ENCODE assay signal across 2 cellular contexts in genomic region chr9:37061763-37062162, GRCh38.
TF ChIP-seq lines count a peak whose summit lies in the region.

No MANE protein-coding gene starts in this region.

TF ChIP-seq in IMR-90, 13 proteins besides CTCF, POLR2A, EP300 and RAD21:
- TF ChIP-seq RCOR1 (IDR thresholded peaks at IDR 0.05; ENCODE audit: insufficient replicate concordance, low read length) (no peak), NFE2L2 (IDR thresholded peaks at IDR 0.05; ENCODE audit: low read depth, low read length) (peak; percentile 19; the same call in 1 of the 2 replicates)

TF ChIP-seq in HepG2, 621 proteins besides CTCF, POLR2A, EP300 and RAD21:
- no peak for TF ChIP-seq CHD2 (IDR thresholded peaks at IDR 0.05; ENCODE audit: low read depth, low read length)
- TF ChIP-seq TBP (CRISPR knock-in tag; IDR thresholded peaks at IDR 0.05): no peak
- TF ChIP-seq FOXP4 (CRISPR knock-in tag; IDR thresholded peaks at IDR 0.05): no peak
- 0 out of 4 replicates have a peak, but pooled peaks of 1 of the 2 experiments have one; percentile 4 for TF ChIP-seq MAFK (conservative IDR thresholded peaks at IDR 0.05 in 1 of 2, IDR thresholded peaks at IDR 0.05 in 1 of 2; ENCODE audit: low read length in 2 of 2)
- no peak for TF ChIP-seq AHR (CRISPR knock-in tag; IDR thresholded peaks at IDR 0.05)
- peak; percentile 40; the same call in 1 of the 2 replicates for TF ChIP-seq FOSL2 (CRISPR knock-in tag; IDR thresholded peaks at IDR 0.05)
- no peak for TF ChIP-seq ZNF251 (CRISPR knock-in tag; IDR thresholded peaks at IDR 0.05)
- TF ChIP-seq NFE2L2 (IDR thresholded peaks at IDR 0.05; ENCODE audit: low read length): peak; percentile 61; the same call in 1 of the 2 replicates
- TF ChIP-seq POLR2AphosphoS2 (IDR thresholded peaks at IDR 0.05; ENCODE audit: low read depth, low read length): no peak
- TF ChIP-seq NFE2 (CRISPR knock-in tag; IDR thresholded peaks at IDR 0.05): peak; percentile 65; the same call in 1 of the 2 replicates
- no peak for TF ChIP-seq ZBTB43 (CRISPR knock-in tag; conservative IDR thresholded peaks at IDR 0.05)
- TF ChIP-seq SMARCC2 (IDR thresholded peaks at IDR 0.05): no peak
- 0 out of 2 replicates have a peak, but pooled peaks have one; percentile 14 for TF ChIP-seq MAFF (IDR thresholded peaks at IDR 0.05; ENCODE audit: low read depth, low read length)
- no peak for TF ChIP-seq ZNF317 (CRISPR knock-in tag; IDR thresholded peaks at IDR 0.05)
